26 cellular contexts compared by ENCODE assay signal in genomic region chr12:99152337-99152736, GRCh38.
"Had no signal": no experiment of that assay in that cellular context is flagged by ENCODE, and none has a peak within 500 bp of the region (broad histone marks: within the 10 kb centered on the region; RNA-seq: fewer than 3 reads in every experiment).

No MANE protein-coding gene starts in this region.

- FAIRE-seq: K562, TTC549 had no signal

- ATAC-seq: activated CD8-positive, alpha-beta T cell treated with anti-CD3 and anti-CD28 coated beads, Interleukin-2, amount 10 ng/mL, durations not matched to agents 7 days and 5 days; activated naive CD8-positive, alpha-beta T cell treated with anti-CD3 and anti-CD28 coated beads, Interleukin-2, amount 50 U/mL, for 24 hours; K562; Panc1 had no signal

- DNase-seq: activated CD4-positive, alpha-beta T cell treated with anti-CD3 and anti-CD28 coated beads, Interleukin-2, amount 10 ng/mL, durations not matched to agents 7 days and 5 days; activated CD4-positive, alpha-beta T cell treated with anti-CD3 and anti-CD28 coated beads, Interleukin-2, amount 50 U/mL, for 48 hours; activated CD8-positive, alpha-beta memory T cell treated with anti-CD3 and anti-CD28 coated beads, Interleukin-2, amount 50 U/mL, for 4 hours; activated CD8-positive, alpha-beta T cell treated with anti-CD3 and anti-CD28 coated beads, Interleukin-2, amount 10 ng/mL, durations not matched to agents 7 days and 5 days; activated effector memory CD4-positive, alpha-beta T cell treated with Interleukin-2 at 50 U/mL for 16 hours; activated naive CD4-positive, alpha-beta T cell treated with anti-CD3 and anti-CD28 coated beads, Interleukin-2, amount 10 ng/mL, durations not matched to agents 7 days and 5 days; activated naive CD8-positive, alpha-beta T cell treated with anti-CD3 and anti-CD28 coated beads, Interleukin-2, amount 50 U/mL, for 24 hours; activated T-cell treated with anti-CD3 and anti-CD28 coated beads, Interleukin-2, amount 50 U/mL, for 48 hours; anterior cingulate cortex; brain microvascular endothelial cell; central memory CD4-positive, alpha-beta T cell; IMR-90; NCI-H1092 treated with DMSO at 0.1 percent for 48 hours; NCI-H146; NCI-H187; NCI-H2081 treated with DMSO at 0.1 percent for 48 hours; NCI-H2171; NCI-H226; NCI-H446 treated with DMSO at 0.1 percent for 48 hours; NCI-H524; OCI-M1; SHP77; SJCRH30 had no signal
